Comparison of ENCODE assay signal across 11 cellular contexts in the genomic region with DNA sequence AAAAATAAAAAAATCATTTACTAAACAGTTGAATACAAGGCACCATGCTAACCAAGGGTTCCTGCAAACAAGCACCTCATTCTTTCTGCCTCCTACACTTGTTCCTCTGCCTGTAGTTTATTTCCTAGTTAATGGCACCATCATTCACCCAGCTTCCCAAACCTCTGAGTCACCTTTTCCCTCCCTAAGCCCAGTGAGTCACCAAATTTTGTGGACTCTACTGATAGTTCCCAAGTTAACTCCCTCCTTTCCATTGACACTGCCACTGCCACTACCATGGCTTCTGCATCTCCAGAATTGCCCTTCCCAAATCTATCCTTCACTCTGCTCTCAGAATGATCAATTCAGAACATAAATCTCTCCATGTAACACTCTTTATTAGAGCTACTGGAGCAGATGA. TPM values are rescaled to one million over a fixed set of nuclear protein-coding genes. Genes with fewer than 3 reads are reported as not detected.
DNase-seq lines count a peak whose midpoint lies in the region; ATAC-seq and TF ChIP-seq lines count a peak whose summit lies in the region.
"Had no signal": no experiment of that assay in that cellular context is flagged by ENCODE, and none has a peak within 500 bp of the region (broad histone marks: within the 10 kb centered on the region; RNA-seq: fewer than 3 reads in every experiment).

No MANE protein-coding gene starts in this region.

- no peaks in the 10 kb centered on the region for H3K79me2 ChIP-seq in DND-41 (ENCODE audit: insufficient read depth, low read length)

- TF ChIP-seq CTCF in DND-41 (IDR thresholded peaks at IDR 0.05; ENCODE audit: borderline replicate concordance, extremely low read depth, low read length, poor library complexity, severe bottlenecking) (no peak), epithelial cell of esophagus (IDR thresholded peaks at IDR 0.05; ENCODE audit: insufficient read depth, low read depth, low read length, missing control alignments) (no peak)

- ATAC-seq in DND-41 (ENCODE audit: insufficient read depth, low read depth) (no peak), GM21576 (IDR thresholded peaks at IDR 0.05; ENCODE audit: unreplicated experiment) (no peak), GM21723 (IDR thresholded peaks at IDR 0.05; ENCODE audit: unreplicated experiment) (no peak)
- ATAC-seq: Right ventricle myocardium inferior had no signal

- H3K9me3 ChIP-seq in DND-41 (ENCODE audit: insufficient read depth, low read length, severe bottlenecking), result no peaks in the 10 kb centered on the region

- peaks cover 25% of the 10 kb centered on the region for H3K4me1 ChIP-seq in DND-41 (ENCODE audit: insufficient read depth, low read length)

- H3K4me2 ChIP-seq in DND-41 (ENCODE audit: insufficient read depth, low read length), result peak overlapping the region; percentile 61; the same call in 1 of the 2 replicates

- peak overlapping the region; percentile 49 for H3K27ac ChIP-seq in DND-41 (ENCODE audit: low read length)

- DNase-seq in DND-41, result no peak
- peak; percentile 16 for DNase-seq in NCI-H460 (ENCODE audit: extremely low read depth, low read depth)
- peak; percentile 80 for DNase-seq in epithelial cell of esophagus (ENCODE audit: low read depth)
- DNase-seq in myocyte (ENCODE audit: low read depth), result peak; percentile 75
- no peak for DNase-seq in DMS79 (lab: John Stamatoyannopoulos, UW)
- no peak for DNase-seq in stimulated activated CD4-positive, alpha-beta T cell treated with anti-CD3 and anti-CD28 coated beads, Interleukin-1b, Interleukin-23, amount 100 ng/mL, for 48 hours
- DNase-seq: NCI-H1048; stimulated activated CD4-positive, alpha-beta T cell treated with anti-CD3 and anti-CD28 coated beads, Interleukin-12 subunit alpha, Interleukin-12 subunit beta, amount 100 ng/mL, for 4 hours had no signal

- H3K4me3 ChIP-seq in DND-41 (ENCODE audit: low read depth in 1 of 2, low read length in 2 of 2) (no peak overlapping the region), epithelial cell of esophagus (ENCODE audit: low read length) (no peak overlapping the region)

- no peak overlapping the region; the same call in 1 of the 2 replicates for H3K9ac ChIP-seq in DND-41 (ENCODE audit: low read depth, low read length)

- H2AFZ ChIP-seq in DND-41 (ENCODE audit: low read depth, low read length), result peak overlapping the region; percentile 34; the same call in 1 of the 2 replicates

- H3K36me3 ChIP-seq in DND-41 (ENCODE audit: insufficient read depth, low read length), result no peaks in the 10 kb centered on the region

- no peaks in the 10 kb centered on the region for H3K27me3 ChIP-seq in DND-41 (ENCODE audit: insufficient read depth, low read length, poor library complexity)

- no peaks in the 10 kb centered on the region for H4K20me1 ChIP-seq in DND-41 (ENCODE audit: insufficient read depth, low read length)

RNA-seq across cellular contexts. Expression of a gene that starts 2.0 kb away (rescaled TPM):
- total RNA-seq in NCI-H460 (2014; rRNA removed; shearing (Covaris generic)), result not detected in 2 replicates
- not detected in 2 replicates for polyA plus RNA-seq in NCI-H460 (2014; cell fraction: nucleus; rRNA removed)
- total RNA-seq in myocyte, result not detected in 2 replicates
- not detected for polyA plus RNA-seq in myocyte (2012)
- total RNA-seq: Right ventricle myocardium inferior had no signal

RNA-seq across cellular contexts. Expression of a gene that starts 54.0 kb away (rescaled TPM):
- total RNA-seq in NCI-H460 (2014; rRNA removed; shearing (Covaris generic)), result 14.5 and 18.3 TPM in 2 replicates
- 11.4 and 22.5 TPM in 2 replicates for polyA plus RNA-seq in NCI-H460 (2014; cell fraction: nucleus; rRNA removed)
- 24.8 and 25.8 TPM in 2 replicates for total RNA-seq in myocyte
- polyA plus RNA-seq in myocyte (2012), result 14.0 TPM

Comparison
In these comparisons a context has a peak if more than half of its experiments do, and no peak if none do; other contexts are left out.
1. DNase-seq: peak in NCI-H460 (single experiment), epithelial cell of esophagus (single experiment) and myocyte (single experiment); none in DND-41 (single experiment), DMS79 (single experiment) and stimulated activated CD4-positive, alpha-beta T cell treated with anti-CD3 and anti-CD28 coated beads, Interleukin-1b, Interleukin-23, amount 100 ng/mL, for 48 hours (single experiment).